Comparison of ENCODE assay signal across 8 cellular contexts in genomic region chr12:32273712-32274111, GRCh38.
DNase-seq lines count a peak whose midpoint lies in the region; ATAC-seq, FAIRE-seq and TF ChIP-seq lines count a peak whose summit lies in the region.

No MANE protein-coding gene starts in this region.

- no peak for TF ChIP-seq CTCF in K562 (IDR thresholded peaks at IDR 0.05 in 2 of 3, conservative IDR thresholded peaks at IDR 0.05 in 1 of 3; ENCODE audit: insufficient read depth in 2 of 3, low read depth in 1 of 3, low read length in 3 of 3)

- H3K4me1 ChIP-seq in K562 (replicated peaks in 1 of 2; ENCODE audit: control insufficient read depth in 2 of 2, insufficient read depth in 2 of 2, low read length in 2 of 2) = peaks cover 5 to 14% of the 10 kb centered on the region in 2 experiments; a peak in 4 of 5 replicates
- no peaks in the 10 kb centered on the region for H3K4me1 ChIP-seq in effector memory CD4-positive, alpha-beta T cell (ENCODE audit: control insufficient read depth, insufficient read depth, low read length, poor library complexity, severe bottlenecking)

- WGBS in K562 (ENCODE audit: insufficient coverage, low coverage, missing lambda C conversion rate) = 14% methylated on average over 7 of the region's 7 CpGs

- TF ChIP-seq EP300 in K562 (IDR thresholded peaks at IDR 0.05; ENCODE audit: low read length) = no peak

- TF ChIP-seq POLR2A in K562 (conservative IDR thresholded peaks at IDR 0.05) = peak; percentile 72

- no peak overlapping the region for H3K4me3 ChIP-seq in H7 (ENCODE audit: insufficient read depth, low read depth, low read length)
- H3K4me3 ChIP-seq in K562 = no peak overlapping the region
- H3K4me3 ChIP-seq in effector memory CD4-positive, alpha-beta T cell (ENCODE audit: insufficient read depth, low read depth, low read length, poor library complexity, severe bottlenecking) = no peak overlapping the region

- no peaks in the 10 kb centered on the region for H3K36me3 ChIP-seq in H7 (replicated peaks; ENCODE audit: control insufficient read depth, insufficient read depth, low read length)
- no peaks in the 10 kb centered on the region for H3K36me3 ChIP-seq in K562 (ENCODE audit: control insufficient read depth, insufficient read depth, low read length)
- H3K36me3 ChIP-seq in effector memory CD4-positive, alpha-beta T cell (ENCODE audit: control insufficient read depth, insufficient read depth, low read length) = no peaks in the 10 kb centered on the region

- H3K9me3 ChIP-seq in K562 (replicated peaks; ENCODE audit: control insufficient read depth, insufficient read depth, low read depth, low read length) = no peaks in the 10 kb centered on the region
- H3K9me3 ChIP-seq in effector memory CD4-positive, alpha-beta T cell (ENCODE audit: control insufficient read depth, low read length) = no peaks in the 10 kb centered on the region

- intact Hi-C loops in K562 (cut with micrococcal nuclease) = no loop called here

- peak; percentile 89 for FAIRE-seq in K562 (lab: Jason Lieb, UNC)

- in situ Hi-C loops in K562 (cut with MboI) = no loop called here

- peak overlapping the region; percentile 65 for H3K4me2 ChIP-seq in K562 (ENCODE audit: insufficient read depth, low read length)

- peak overlapping the region; percentile 91 for H2AFZ ChIP-seq in K562 (ENCODE audit: low read depth, low read length)

- ATAC-seq in GM18511 (IDR thresholded peaks at IDR 0.05; ENCODE audit: unreplicated experiment) = peak; percentile 89
- peak; percentile 100 for ATAC-seq in K562

- CTCF ChIA-PET in K562 (lab: Yijun Ruan, JAX; ENCODE audit: low intra/inter-chr PET ratio) = no interaction called here

- no peak for TF ChIP-seq RAD21 in K562 (CRISPR knock-in tag; conservative IDR thresholded peaks at IDR 0.05 in 1 of 2, IDR thresholded peaks at IDR 0.05 in 1 of 2)

- POLR2A ChIA-PET in K562 (lab: Yijun Ruan, JAX) = interaction anchor here (1.0 to 1.2 kb wide), 2 partner anchors 9 to 16 kb away, joined by 3 read pairs; no protein-coding TSS in a partner anchor

- DNase-seq in H7 (peak; percentile 48), NCI-H69 (lab: John Stamatoyannopoulos, UW) (peak; percentile 77), K562 (ENCODE audit: extremely low read depth in 1 of 4, low spot score in 3 of 4) (peak in 3 of 4 experiments; percentile 17 to 77 (median 50)), DMS153 treated with DMSO at 0.1 percent for 48 hours (lab: John Stamatoyannopoulos, UW; ENCODE audit: unreplicated experiment) (no peak), anterior cingulate cortex (lab: John Stamatoyannopoulos, UW) (no peak)
- peak; percentile 4 to 15 for DNase-seq in stimulated activated CD8-positive, alpha-beta memory T cell treated with anti-CD3 and anti-CD28 coated beads, Interleukin-7, amount 100 ng/mL, for 1 hour (ENCODE audit: low read depth in 2 of 2)
- DNase-seq in effector memory CD4-positive, alpha-beta T cell = no peak

- no peaks in the 10 kb centered on the region for H3K79me2 ChIP-seq in K562 (ENCODE audit: control insufficient read depth, insufficient read depth, low read length)

- peak overlapping the region; percentile 56 for H3K27ac ChIP-seq in K562 (ENCODE audit: extremely low read depth, low read depth, low read length)
- H3K27ac ChIP-seq in effector memory CD4-positive, alpha-beta T cell (ENCODE audit: insufficient read depth, low read length, poor library complexity, severe bottlenecking) = no peak overlapping the region

- peak overlapping the region; percentile 43 to 47; a peak in 3 of 4 replicates for H3K9ac ChIP-seq in K562 (ENCODE audit: insufficient read depth in 1 of 2, low read depth in 2 of 2, low read length in 2 of 2)

- H3K9me1 ChIP-seq in K562 (ENCODE audit: control insufficient read depth, insufficient read depth, low read length) = no peaks in the 10 kb centered on the region

- no peaks in the 10 kb centered on the region for H4K20me1 ChIP-seq in K562 (replicated peaks; ENCODE audit: control insufficient read depth, insufficient read depth, low read length)

- BruUV-seq in K562 (replicated peaks; lab: Mats Ljungman, UMichigan) = no TSS peak

- H3K27me3 ChIP-seq in H7 (ENCODE audit: control insufficient read depth, insufficient read depth, low read length) (no peaks in the 10 kb centered on the region), K562 (ENCODE audit: control insufficient read depth in 2 of 2, insufficient read depth in 2 of 2, low read length in 2 of 2) (no peaks in the 10 kb centered on the region)
- no peaks in the 10 kb centered on the region for H3K27me3 ChIP-seq in effector memory CD4-positive, alpha-beta T cell (replicated peaks; ENCODE audit: control insufficient read depth, insufficient read depth, low read length, poor library complexity, severe bottlenecking)

TF ChIP-seq in K562, 482 proteins besides CTCF, POLR2A, EP300 and RAD21 (continues in another document):
- TF ChIP-seq PHF8 (IDR thresholded peaks at IDR 0.05; ENCODE audit: borderline replicate concordance, low read length) (peak; percentile 41; the same call in 1 of the 2 replicates), POLR2AphosphoS2 (IDR thresholded peaks at IDR 0.05; ENCODE audit: low read length) (no peak), ZNF57 (CRISPR knock-in tag; IDR thresholded peaks at IDR 0.05) (no peak), NRF1 (conservative IDR thresholded peaks at IDR 0.05 in 1 of 2, IDR thresholded peaks at IDR 0.05 in 1 of 2) (0 out of 4 replicates have a peak, but pooled peaks of 1 of the 2 experiments have one; percentile 20), ZFX (CRISPR knock-in tag; IDR thresholded peaks at IDR 0.05) (peak; percentile 42; the same call in 1 of the 2 replicates), ZKSCAN1 (IDR thresholded peaks at IDR 0.05; ENCODE audit: low read depth, low read length) (no peak), JUND (IDR thresholded peaks at IDR 0.05; ENCODE audit: borderline replicate concordance, low read depth, low read length) (0 out of 2 replicates have a peak, but pooled peaks have one; percentile 5), JUND (tag; IDR thresholded peaks at IDR 0.05; ENCODE audit: borderline replicate concordance, low read depth, low read length) (no peak), TBP (optimal IDR thresholded peaks at IDR 0.05; ENCODE audit: low read depth, low read length) (peak; percentile 23), XRCC3 (IDR thresholded peaks at IDR 0.05) (no peak), MED1 (CRISPR knock-in tag; IDR thresholded peaks at IDR 0.05; ENCODE audit: borderline replicate concordance) (no peak), SUPT5H (IDR thresholded peaks at IDR 0.05) (peak; percentile 63), DPF2 (IDR thresholded peaks at IDR 0.05) (0 out of 2 replicates have a peak, but pooled peaks have one; percentile 23), TAF1 (IDR thresholded peaks at IDR 0.05; ENCODE audit: control insufficient read depth, extremely low read depth, insufficient read depth, low read length, severe bottlenecking) (peak; percentile 61), POLR2B (IDR thresholded peaks at IDR 0.05; ENCODE audit: low read depth, partially characterized antibody) (peak; percentile 66), KDM5B (IDR thresholded peaks at IDR 0.05; ENCODE audit: insufficient replicate concordance, low read depth, low read length) (peak; percentile 39), ZSCAN29 (IDR thresholded peaks at IDR 0.05) (0 out of 2 replicates have a peak, but pooled peaks have one; percentile 38), NFRKB (IDR thresholded peaks at IDR 0.05; ENCODE audit: low read depth) (0 out of 2 replicates have a peak, but pooled peaks have one; percentile 38), TAL1 (IDR thresholded peaks at IDR 0.05) (0 out of 2 replicates have a peak, but pooled peaks have one; percentile 5), SNIP1 (IDR thresholded peaks at IDR 0.05; ENCODE audit: low read depth) (no peak), ZNF592 (IDR thresholded peaks at IDR 0.05) (peak; percentile 29; the same call in 1 of the 2 replicates), POLR2AphosphoS5 (IDR thresholded peaks at IDR 0.05; ENCODE audit: control insufficient read depth, insufficient read depth, low read depth, low read length) (0 out of 2 replicates have a peak, but pooled peaks have one; percentile 52), RBFOX2 (IDR thresholded peaks at IDR 0.05; ENCODE audit: low read depth, low read length) (peak; percentile 41)

Comparison
In these comparisons a context has a peak if more than half of its experiments do, and no peak if none do; other contexts are left out.
1. DNase-seq: peak in H7 (single experiment), NCI-H69 (single experiment), K562 (3 of 4) and stimulated activated CD8-positive, alpha-beta memory T cell treated with anti-CD3 and anti-CD28 coated beads, Interleukin-7, amount 100 ng/mL, for 1 hour (2 of 2); none in DMS153 treated with DMSO at 0.1 percent for 48 hours (single experiment), effector memory CD4-positive, alpha-beta T cell (0 of 3) and anterior cingulate cortex (0 of 58).